Comparison of ENCODE assay signal across 8 cellular contexts in the genomic region with DNA sequence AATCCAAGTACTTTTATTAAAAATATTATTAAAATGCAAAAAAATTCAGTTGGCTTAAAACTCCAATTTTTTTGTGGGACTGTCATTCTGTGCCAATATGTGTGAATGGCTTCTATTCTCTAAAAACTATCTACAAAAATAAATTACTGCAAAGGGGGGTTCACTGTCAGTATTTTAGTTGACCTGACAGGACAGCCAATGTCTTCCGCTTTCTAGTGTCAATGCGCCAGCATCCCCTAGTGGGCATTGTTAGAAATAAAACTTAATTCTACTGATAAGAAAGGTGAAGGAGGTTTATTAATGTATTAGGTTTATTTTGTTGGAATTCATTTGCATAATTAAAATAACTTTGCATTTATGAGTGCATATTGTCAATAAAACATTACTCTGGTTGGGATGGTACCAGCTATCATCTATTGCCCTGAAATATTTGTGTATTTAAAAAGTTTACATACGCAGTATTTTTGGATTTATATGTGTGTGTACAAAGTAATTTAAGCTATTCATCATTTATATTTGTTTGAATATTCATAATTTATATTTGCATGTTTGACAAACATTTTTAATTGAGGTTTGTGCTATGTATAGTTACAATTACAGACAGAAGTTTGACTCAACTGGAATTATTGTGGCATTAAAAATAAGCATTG.
DNase-seq lines count a peak whose midpoint lies in the region; ATAC-seq and TF ChIP-seq lines count a peak whose summit lies in the region.

No MANE protein-coding gene starts in this region.

- no peaks in the 10 kb centered on the region for H3K4me1 ChIP-seq in liver (ENCODE audit: control insufficient read depth in 4 of 4, insufficient read depth in 4 of 4, low read length in 3 of 4)

- in situ Hi-C loops in astrocyte of the cerebellum (cut with HindIII; ENCODE audit: low sequenced_read_pairs) = no loop called here

- H3K36me3 ChIP-seq in liver (ENCODE audit: control insufficient read depth in 4 of 4, insufficient read depth in 3 of 4, low read depth in 1 of 4, low read length in 3 of 4) = no peaks in the 10 kb centered on the region

- TF ChIP-seq RAD21 in liver (IDR thresholded peaks at IDR 0.05) = peak; percentile 80 to 84

- 45% methylated on average over 3 of the region's 3 CpGs for WGBS in liver

- H3K27me3 ChIP-seq in liver (ENCODE audit: control insufficient read depth in 4 of 4, insufficient read depth in 4 of 4, low read length in 3 of 4) = no peaks in the 10 kb centered on the region

- H3K9me3 ChIP-seq in liver (ENCODE audit: control insufficient read depth in 4 of 4, low read length in 3 of 4) = no peaks in the 10 kb centered on the region

- DNase-seq in CD1c-positive myeloid dendritic cell (ENCODE audit: extremely low spot score) (peak; percentile 41), NCI-H226 (peak; percentile 12), astrocyte of the cerebellum (ENCODE audit: low read depth) (no peak), middle frontal gyrus (ENCODE audit: extremely low spot score, low spot score) (no peak), ecto neural progenitor cell (ENCODE audit: low spot score) (no peak)

- ATAC-seq in GM19452 (IDR thresholded peaks at IDR 0.05; ENCODE audit: unreplicated experiment) (peak; percentile 61), HG02610 (IDR thresholded peaks at IDR 0.05; ENCODE audit: unreplicated experiment) (no peak)

- TF ChIP-seq CTCF in astrocyte of the cerebellum (IDR thresholded peaks at IDR 0.05; ENCODE audit: low read depth, low read length, missing control alignments) (peak; percentile 86), liver (IDR thresholded peaks at IDR 0.05; ENCODE audit: low read depth, low read length, missing input control) (peak; percentile 51)

- no peak overlapping the region for H3K9ac ChIP-seq in liver (ENCODE audit: low read depth in 1 of 2, low read length in 2 of 2)

- H3K27ac ChIP-seq in liver (ENCODE audit: low read depth in 1 of 2, low read length in 2 of 2) = no peak overlapping the region

- H3K4me3 ChIP-seq in astrocyte of the cerebellum (ENCODE audit: low read depth, low read length) (no peak overlapping the region), liver (ENCODE audit: low read depth in 1 of 3, low read length in 3 of 3) (no peak overlapping the region)

TF ChIP-seq in liver, 16 proteins besides CTCF, POLR2A, EP300 and RAD21:
- TF ChIP-seq, protein P1, sequence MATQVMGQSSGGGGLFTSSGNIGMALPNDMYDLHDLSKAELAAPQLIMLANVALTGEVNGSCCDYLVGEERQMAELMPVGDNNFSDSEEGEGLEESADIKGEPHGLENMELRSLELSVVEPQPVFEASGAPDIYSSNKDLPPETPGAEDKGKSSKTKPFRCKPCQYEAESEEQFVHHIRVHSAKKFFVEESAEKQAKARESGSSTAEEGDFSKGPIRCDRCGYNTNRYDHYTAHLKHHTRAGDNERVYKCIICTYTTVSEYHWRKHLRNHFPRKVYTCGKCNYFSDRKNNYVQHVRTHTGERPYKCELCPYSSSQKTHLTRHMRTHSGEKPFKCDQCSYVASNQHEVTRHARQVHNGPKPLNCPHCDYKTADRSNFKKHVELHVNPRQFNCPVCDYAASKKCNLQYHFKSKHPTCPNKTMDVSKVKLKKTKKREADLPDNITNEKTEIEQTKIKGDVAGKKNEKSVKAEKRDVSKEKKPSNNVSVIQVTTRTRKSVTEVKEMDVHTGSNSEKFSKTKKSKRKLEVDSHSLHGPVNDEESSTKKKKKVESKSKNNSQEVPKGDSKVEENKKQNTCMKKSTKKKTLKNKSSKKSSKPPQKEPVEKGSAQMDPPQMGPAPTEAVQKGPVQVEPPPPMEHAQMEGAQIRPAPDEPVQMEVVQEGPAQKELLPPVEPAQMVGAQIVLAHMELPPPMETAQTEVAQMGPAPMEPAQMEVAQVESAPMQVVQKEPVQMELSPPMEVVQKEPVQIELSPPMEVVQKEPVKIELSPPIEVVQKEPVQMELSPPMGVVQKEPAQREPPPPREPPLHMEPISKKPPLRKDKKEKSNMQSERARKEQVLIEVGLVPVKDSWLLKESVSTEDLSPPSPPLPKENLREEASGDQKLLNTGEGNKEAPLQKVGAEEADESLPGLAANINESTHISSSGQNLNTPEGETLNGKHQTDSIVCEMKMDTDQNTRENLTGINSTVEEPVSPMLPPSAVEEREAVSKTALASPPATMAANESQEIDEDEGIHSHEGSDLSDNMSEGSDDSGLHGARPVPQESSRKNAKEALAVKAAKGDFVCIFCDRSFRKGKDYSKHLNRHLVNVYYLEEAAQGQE (IDR thresholded peaks at IDR 0.05) = no peak
- no peak for TF ChIP-seq NR2F2 (IDR thresholded peaks at IDR 0.05)
- no peak for TF ChIP-seq RXRA (IDR thresholded peaks at IDR 0.05)
- TF ChIP-seq YY1 (IDR thresholded peaks at IDR 0.05) = no peak
- no peak for TF ChIP-seq FOXA2 (IDR thresholded peaks at IDR 0.05)
- TF ChIP-seq HNF4G (IDR thresholded peaks at IDR 0.05) = no peak
- no peak for TF ChIP-seq TAF1 (conservative IDR thresholded peaks at IDR 0.05)
- TF ChIP-seq JUND (IDR thresholded peaks at IDR 0.05) = no peak
- TF ChIP-seq ZBTB33 (IDR thresholded peaks at IDR 0.05) = no peak
- TF ChIP-seq SP1 (IDR thresholded peaks at IDR 0.05) = no peak
- no peak for TF ChIP-seq HNF4A (conservative IDR thresholded peaks at IDR 0.05)
- no peak for TF ChIP-seq GABPA (IDR thresholded peaks at IDR 0.05 in 1 of 2, conservative IDR thresholded peaks at IDR 0.05 in 1 of 2)
- no peak for TF ChIP-seq FOXA1 (IDR thresholded peaks at IDR 0.05)
- no peak for TF ChIP-seq MAX (IDR thresholded peaks at IDR 0.05)
- no peak for TF ChIP-seq ATF3 (IDR thresholded peaks at IDR 0.05)
- TF ChIP-seq EGR1 (IDR thresholded peaks at IDR 0.05; ENCODE audit: low read depth in 2 of 2) = no peak

Comparison
In these comparisons a context has a peak if more than half of its experiments do, and no peak if none do; other contexts are left out.
1. DNase-seq: peak in CD1c-positive myeloid dendritic cell (single experiment) and NCI-H226 (single experiment); none in astrocyte of the cerebellum (single experiment), middle frontal gyrus (single experiment) and ecto neural progenitor cell (single experiment).